In the genomic region with DNA sequence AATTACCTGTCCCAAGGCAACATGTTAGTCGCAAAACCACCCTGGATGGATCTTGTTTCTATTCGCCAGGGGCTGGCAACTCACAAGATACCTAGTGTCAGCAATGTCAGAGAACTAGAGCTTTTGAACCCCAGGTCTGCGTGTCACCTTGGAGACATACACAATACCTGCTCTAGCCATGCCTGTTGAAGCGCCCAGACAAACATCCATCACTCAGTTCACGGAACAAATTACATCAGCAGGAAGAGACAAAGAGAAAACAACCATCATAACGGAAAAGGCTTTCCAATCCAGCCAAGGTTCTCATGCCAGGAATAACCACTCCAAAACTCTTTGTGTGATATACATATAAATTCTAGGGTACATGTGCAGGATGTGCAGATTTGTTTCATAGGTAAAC, we compare ENCODE assay signal across 8 cellular contexts. TPM values are rescaled to one million over a fixed set of nuclear protein-coding genes. Genes with fewer than 3 reads are reported as not detected.
DNase-seq lines count a peak whose midpoint lies in the region; ATAC-seq and TF ChIP-seq lines count a peak whose summit lies in the region.

No MANE protein-coding gene starts in this region.

- no peaks in the 10 kb centered on the region for H3K9me3 Mint-ChIP-seq in CD4-positive, CD25-positive, alpha-beta regulatory T cell
- H3K9me3 Mint-ChIP-seq in nephron: no peaks in the 10 kb centered on the region
- no peaks in the 10 kb centered on the region for H3K9me3 Mint-ChIP-seq in H9

- no peak overlapping the region for H2BK15ac ChIP-seq in H9 (ENCODE audit: low read depth, low read length)

- no peak overlapping the region for H3K4me2 ChIP-seq in H9 (ENCODE audit: insufficient read depth, insufficient read length, low read length)

- no peaks in the 10 kb centered on the region for H3K36me3 ChIP-seq in CD4-positive, CD25-positive, alpha-beta regulatory T cell (ENCODE audit: control insufficient read depth, insufficient read depth, low read length)
- peaks cover 50% of the 10 kb centered on the region for H3K36me3 ChIP-seq in MG63

- H3K9me3 ChIP-seq in CD4-positive, CD25-positive, alpha-beta regulatory T cell (ENCODE audit: control insufficient read depth in 2 of 2, low read length in 2 of 2): no peaks in the 10 kb centered on the region
- H3K9me3 ChIP-seq in MG63 (no peaks in the 10 kb centered on the region; the same call in 1 of the 2 replicates), H9 (ENCODE audit: control insufficient read depth, low read depth, low read length) (no peaks in the 10 kb centered on the region)

- no peaks in the 10 kb centered on the region; the same call in 1 of the 2 replicates for H3K79me2 ChIP-seq in H9 (ENCODE audit: insufficient read depth, low read length)

- no peaks in the 10 kb centered on the region for H3K27me3 ChIP-seq in CD4-positive, CD25-positive, alpha-beta regulatory T cell (ENCODE audit: control insufficient read depth, insufficient read depth, low read length)
- H3K27me3 ChIP-seq in MG63 (no peaks in the 10 kb centered on the region), H9 (ENCODE audit: insufficient read depth, low read length) (no peaks in the 10 kb centered on the region; the same call in 1 of the 2 replicates)

- no peak overlapping the region for H3K18ac ChIP-seq in H9 (ENCODE audit: insufficient read length, low read depth, low read length)

- H4K91ac ChIP-seq in H9 (ENCODE audit: insufficient read length, low read depth, low read length): no peak overlapping the region

- H2BK5ac ChIP-seq in H9 (ENCODE audit: insufficient read length, low read length): no peak overlapping the region

- TF ChIP-seq CTCF in nephron (IDR thresholded peaks at IDR 0.05; ENCODE audit: unreplicated experiment in 3 of 3): no peak
- no peak for TF ChIP-seq CTCF in H9 (conservative IDR thresholded peaks at IDR 0.05)

- no peak overlapping the region for H4K8ac ChIP-seq in H9 (replicated peaks; ENCODE audit: insufficient read length, low read depth, low read length)

- no peak overlapping the region for H3K9ac ChIP-seq in H9 (ENCODE audit: extremely low read depth, insufficient read length, low read length)

- H3K4me1 ChIP-seq in CD4-positive, CD25-positive, alpha-beta regulatory T cell (ENCODE audit: control insufficient read depth, insufficient read depth, low read length, poor library complexity, severe bottlenecking): peaks cover 20% of the 10 kb centered on the region
- no peaks in the 10 kb centered on the region for H3K4me1 ChIP-seq in H9 (ENCODE audit: insufficient read depth, low read length)

- no peaks in the 10 kb centered on the region for H3K27me3 Mint-ChIP-seq in CD4-positive, CD25-positive, alpha-beta regulatory T cell
- H3K27me3 Mint-ChIP-seq in nephron (ENCODE audit: low read depth) (no peaks in the 10 kb centered on the region), H9 (ENCODE audit: low read depth) (peaks cover 6% of the 10 kb centered on the region)

- no peak overlapping the region for H2AFZ ChIP-seq in H9 (ENCODE audit: low read length)

- H3K23me2 ChIP-seq in H9 (ENCODE audit: insufficient read length, low read depth, low read length, poor library complexity, severe bottlenecking): no peaks in the 10 kb centered on the region

- peak overlapping the region; percentile 26 for H3K4me3 ChIP-seq in CD4-positive, CD25-positive, alpha-beta regulatory T cell (ENCODE audit: low read depth, low read length)
- peak overlapping the region; percentile 90 for H3K4me3 ChIP-seq in MG63

- peaks cover 16 to 57% (median 39%) of the 10 kb centered on the region in 4 donors for H3K4me1 Mint-ChIP-seq in CD4-positive, CD25-positive, alpha-beta regulatory T cell
- H3K4me1 Mint-ChIP-seq in nephron: peaks cover 63% of the 10 kb centered on the region
- peaks cover 28% of the 10 kb centered on the region in 2 experiments for H3K4me1 Mint-ChIP-seq in H9

- H3K14ac ChIP-seq in H9 (ENCODE audit: insufficient read depth, low read length): no peak overlapping the region

- H2BK120ac ChIP-seq in H9 (ENCODE audit: low read depth, low read length, poor library complexity, severe bottlenecking): no peak overlapping the region

- no peak for DNase-seq in CD4-positive, CD25-positive, alpha-beta regulatory T cell
- no peak for DNase-seq in MG63
- DNase-seq in stimulated activated CD4-positive, alpha-beta T cell treated with anti-CD3 and anti-CD28 coated beads, Interleukin-4, amount 100 ng/mL, for 1 hour: no peak
- no peak for DNase-seq in NCI-H1436 (lab: John Stamatoyannopoulos, UW)
- no peak for DNase-seq in H9

- no peak overlapping the region for H3K27ac ChIP-seq in CD4-positive, CD25-positive, alpha-beta regulatory T cell (ENCODE audit: insufficient read depth, low read length, poor library complexity, severe bottlenecking)
- H3K27ac ChIP-seq in cingulate gyrus (ENCODE audit: low read depth, low read length) (peak overlapping the region; percentile 62), H9 (ENCODE audit: insufficient read length, low read depth, low read length) (no peak overlapping the region)

- peak overlapping the region; percentile 94 to 99 (median 96) for H3K4me3 Mint-ChIP-seq in CD4-positive, CD25-positive, alpha-beta regulatory T cell
- H3K4me3 Mint-ChIP-seq in nephron (peak overlapping the region; percentile 88 to 95 (median 92)), H9 (peak overlapping the region in 1 of 2 experiments; percentile 31; a peak in 2 of 5 replicates)

- no peak overlapping the region for H3K56ac ChIP-seq in H9 (ENCODE audit: insufficient read length, low read depth, low read length)

- H2AK5ac ChIP-seq in H9 (ENCODE audit: insufficient read length, low read length): no peak overlapping the region

- no peak overlapping the region for H2BK20ac ChIP-seq in H9 (ENCODE audit: low read depth, low read length, poor library complexity, severe bottlenecking)

- H2BK12ac ChIP-seq in H9 (ENCODE audit: insufficient read length, low read depth, low read length): no peak overlapping the region

- H4K5ac ChIP-seq in H9 (ENCODE audit: insufficient read length, low read depth, low read length): no peak overlapping the region

- H3K27ac Mint-ChIP-seq in CD4-positive, CD25-positive, alpha-beta regulatory T cell: peak overlapping the region in 2 of 3 donors; percentile 33 to 87
- H3K27ac Mint-ChIP-seq in nephron (peak overlapping the region in 2 of 3 experiments; percentile 1 to 5), H9 (no peak overlapping the region)

- H3T11ph ChIP-seq in H9 (ENCODE audit: low read length): no peak overlapping the region

- no peak for ATAC-seq in CD4-positive, CD25-positive, alpha-beta regulatory T cell (ENCODE audit: low read depth in 2 of 2)
- no peak for ATAC-seq in HG02852 (IDR thresholded peaks at IDR 0.05; ENCODE audit: unreplicated experiment)

- H3K36me3 Mint-ChIP-seq in CD4-positive, CD25-positive, alpha-beta regulatory T cell: peaks cover 9% of the 10 kb centered on the region
- H3K36me3 Mint-ChIP-seq in nephron (ENCODE audit: low read depth) (peaks cover 35% of the 10 kb centered on the region), H9 (ENCODE audit: insufficient read depth in 1 of 3, low read depth in 3 of 3) (peaks cover 4 to 9% (median 6%) of the 10 kb centered on the region in 3 experiments; a peak in 6 of 7 replicates)

- H4K20me1 ChIP-seq in H9 (ENCODE audit: control insufficient read depth, insufficient read depth, insufficient read length): no peaks in the 10 kb centered on the region

- H3K79me1 ChIP-seq in H9 (ENCODE audit: insufficient read depth, low read depth, low read length, poor library complexity, severe bottlenecking): peaks cover 3% of the 10 kb centered on the region

- no CpG with 5 or more reads among the region's 6 CpGs for WGBS in H9 (ENCODE audit: extremely low coverage, insufficient read length, low lambda C conversion rate)

- no peak overlapping the region for H3K4ac ChIP-seq in H9 (ENCODE audit: low read depth, low read length)

- H3K23ac ChIP-seq in H9 (ENCODE audit: insufficient read length, low read depth, low read length): no peak overlapping the region

RNA-seq across cellular contexts. Expression of gene CD59, which starts 2.2 kb away (rescaled TPM):
- 80.3 TPM for total RNA-seq in CD4-positive, CD25-positive, alpha-beta regulatory T cell
- 100 to 1,000 TPM; 180 to 388 (median 223) TPM for polyA plus RNA-seq in CD4-positive, CD25-positive, alpha-beta regulatory T cell
- 360 and 394 TPM in 2 replicates for total RNA-seq in MG63 (2014; rRNA removed; shearing (Covaris generic); ENCODE audit: low replicate concordance)
- total RNA-seq in H9 (2021): 91.5 and 93.2 TPM in 2 replicates

RNA-seq across cellular contexts. Expression of gene C11orf91, which starts 33.4 kb away (rescaled TPM):
- total RNA-seq in CD4-positive, CD25-positive, alpha-beta regulatory T cell: not detected
- not detected for polyA plus RNA-seq in CD4-positive, CD25-positive, alpha-beta regulatory T cell
- not detected in 2 replicates for total RNA-seq in MG63 (2014; rRNA removed; shearing (Covaris generic); ENCODE audit: low replicate concordance)
- not detected in 2 replicates for total RNA-seq in H9 (2021)

RNA-seq across cellular contexts. Expression of gene FBXO3, which starts 40.3 kb away (rescaled TPM):
- total RNA-seq in CD4-positive, CD25-positive, alpha-beta regulatory T cell: 56.7 TPM
- 10 to 100 TPM; 48.6 to 57.5 (median 55.7) TPM for polyA plus RNA-seq in CD4-positive, CD25-positive, alpha-beta regulatory T cell
- total RNA-seq in MG63 (2014; rRNA removed; shearing (Covaris generic); ENCODE audit: low replicate concordance): 41.7 and 48.8 TPM in 2 replicates
- total RNA-seq in H9 (2021): 18.9 and 20.2 TPM in 2 replicates

Comparison
In these comparisons a context has a peak if more than half of its experiments do, and no peak if none do; other contexts are left out.
1. H3K27ac Mint-ChIP-seq: peak in CD4-positive, CD25-positive, alpha-beta regulatory T cell (2 of 3) and nephron (2 of 3); none in H9 (0 of 3).